ENCODE assay signal across 10 cellular contexts in the genomic region with DNA sequence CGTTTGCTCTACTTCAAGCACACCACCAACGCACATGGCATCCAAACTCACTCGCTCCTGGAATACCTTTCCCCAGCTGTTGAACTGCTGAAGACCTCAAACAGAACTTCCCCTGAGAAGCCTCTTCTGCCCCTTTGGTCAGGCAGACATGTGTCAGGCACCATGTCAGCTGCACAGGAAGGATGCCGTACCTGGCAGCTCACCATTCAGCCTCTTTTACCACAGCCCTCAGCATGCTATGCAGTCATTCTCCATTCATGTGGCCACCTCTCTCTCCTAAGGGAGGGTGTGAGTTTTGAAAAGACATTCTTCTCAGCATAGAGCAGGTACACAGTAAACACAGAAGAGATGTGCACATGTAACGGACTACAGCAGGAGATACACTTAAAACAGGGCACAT. TPM values are rescaled to one million over a fixed set of nuclear protein-coding genes. Genes with fewer than 3 reads are reported as not detected.
DNase-seq lines count a peak whose midpoint lies in the region; ATAC-seq and TF ChIP-seq lines count a peak whose summit lies in the region.
"Had no signal": no experiment of that assay in that cellular context is flagged by ENCODE, and none has a peak within 500 bp of the region (broad histone marks: within the 10 kb centered on the region; RNA-seq: fewer than 3 reads in every experiment).

No MANE protein-coding gene starts in this region.

- peaks cover 0 to 6% (median 5%) of the 10 kb centered on the region in 3 donors for H3K36me3 Mint-ChIP-seq in naive thymus-derived CD8-positive, alpha-beta T cell

- H3K27me3 ChIP-seq in foreskin keratinocyte, result no peaks in the 10 kb centered on the region
- H3K27me3 ChIP-seq: SJSA1 had no signal

- peak overlapping the region; percentile 3 to 79 (median 60) for H3K27ac Mint-ChIP-seq in naive thymus-derived CD8-positive, alpha-beta T cell
- H3K27ac Mint-ChIP-seq: dendritic cell treated with granulocyte-macrophage colony-stimulating factor and Interleukin-4, amounts not matched to agents 40 ng/mL and 50 ng/mL, for 4 days had no signal

- H3K4me1 ChIP-seq in foreskin keratinocyte, result no peaks in the 10 kb centered on the region
- H3K4me1 ChIP-seq: SJSA1 had no signal

- peak; percentile 41 for DNase-seq in activated CD4-positive, alpha-beta T cell treated with anti-CD3 and anti-CD28 coated beads for 48 hours
- DNase-seq in naive thymus-derived CD8-positive, alpha-beta T cell, result peak in 9 of 10 donors; percentile 24 to 82 (median 67)
- DNase-seq in foreskin keratinocyte, result no peak
- DNase-seq: glutamatergic neuron, mammary epithelial cell had no signal

- TF ChIP-seq CTCF in foreskin keratinocyte (conservative IDR thresholded peaks at IDR 0.05), result no peak

- H3K27me3 Mint-ChIP-seq in naive thymus-derived CD8-positive, alpha-beta T cell, result no peaks in the 10 kb centered on the region
- H3K27me3 Mint-ChIP-seq: dendritic cell treated with granulocyte-macrophage colony-stimulating factor and Interleukin-4, amounts not matched to agents 40 ng/mL and 50 ng/mL, for 4 days had no signal

- peaks cover 7 to 34% (median 23%) of the 10 kb centered on the region in 4 donors for H3K4me1 Mint-ChIP-seq in naive thymus-derived CD8-positive, alpha-beta T cell

- H3K27ac ChIP-seq in foreskin keratinocyte, result no peak overlapping the region
- H3K27ac ChIP-seq: SJSA1 had no signal

- H3K9me3 Mint-ChIP-seq in naive thymus-derived CD8-positive, alpha-beta T cell, result no peaks in the 10 kb centered on the region
- H3K9me3 Mint-ChIP-seq: dendritic cell treated with granulocyte-macrophage colony-stimulating factor and Interleukin-4, amounts not matched to agents 40 ng/mL and 50 ng/mL, for 4 days had no signal

- ATAC-seq in GM21447 (IDR thresholded peaks at IDR 0.05; ENCODE audit: unreplicated experiment) (peak; percentile 49), GM21723 (IDR thresholded peaks at IDR 0.05; ENCODE audit: unreplicated experiment) (no peak), foreskin keratinocyte (no peak)
- ATAC-seq in naive thymus-derived CD8-positive, alpha-beta T cell, result peak; percentile 99

- H3K4me3 Mint-ChIP-seq in naive thymus-derived CD8-positive, alpha-beta T cell, result peak overlapping the region in 8 of 10 donors; percentile 0 to 54 (median 11)
- H3K4me3 Mint-ChIP-seq: dendritic cell treated with granulocyte-macrophage colony-stimulating factor and Interleukin-4, amounts not matched to agents 40 ng/mL and 50 ng/mL, for 4 days had no signal

- POLR2A ChIA-PET in naive thymus-derived CD8-positive, alpha-beta T cell (lab: Charles Lee), result no interaction called here

RNA-seq across cellular contexts. Expression of a gene that starts 14.2 kb away (rescaled TPM):
- total RNA-seq in naive thymus-derived CD8-positive, alpha-beta T cell, result not detected
- polyA plus RNA-seq in naive thymus-derived CD8-positive, alpha-beta T cell, result not detected
- total RNA-seq in foreskin keratinocyte, result not detected in 2 replicates
- polyA plus RNA-seq in foreskin keratinocyte, result not detected in 2 replicates
- total RNA-seq: IMR-90, mammary epithelial cell, SJSA1 had no signal
- polyA plus RNA-seq: IMR-90, mammary epithelial cell had no signal

RNA-seq across cellular contexts. Expression of a gene that starts 30.0 kb away (rescaled TPM):
- total RNA-seq in naive thymus-derived CD8-positive, alpha-beta T cell, result under 1 TPM in 1 of 2 experiments, not detected in 1; 0.31 TPM
- polyA plus RNA-seq in naive thymus-derived CD8-positive, alpha-beta T cell, result not detected
- total RNA-seq in foreskin keratinocyte, result not detected in 2 replicates
- polyA plus RNA-seq in foreskin keratinocyte, result not detected in 2 replicates
- total RNA-seq: IMR-90, mammary epithelial cell, SJSA1 had no signal
- polyA plus RNA-seq: IMR-90, mammary epithelial cell had no signal

RNA-seq across cellular contexts. Expression of a gene that starts 49.4 kb away (rescaled TPM):
- total RNA-seq in naive thymus-derived CD8-positive, alpha-beta T cell, result 10 to 100 TPM; 15.1 to 16.9 TPM
- 10 to 100 TPM in 2 of 3 donors, 1 to 10 TPM in 1; 8.5 to 13.5 (median 11.5) TPM for polyA plus RNA-seq in naive thymus-derived CD8-positive, alpha-beta T cell
- 12.6 and 13.0 TPM in 2 replicates for total RNA-seq in foreskin keratinocyte
- polyA plus RNA-seq in foreskin keratinocyte, result 2.5 and 2.6 TPM in 2 replicates

RNA-seq across cellular contexts. Expression of a gene that starts 59.2 kb away (rescaled TPM):
- 10 to 100 TPM in 1 of 2 experiments, 1 to 10 TPM in 1; 10.0 to 10.2 TPM for total RNA-seq in naive thymus-derived CD8-positive, alpha-beta T cell
- 1 to 10 TPM; 1.1 to 2.8 (median 1.7) TPM for polyA plus RNA-seq in naive thymus-derived CD8-positive, alpha-beta T cell
- 0.37 and 0.39 TPM in 2 replicates for total RNA-seq in foreskin keratinocyte
- 0.12 and 0.19 TPM in 2 replicates for polyA plus RNA-seq in foreskin keratinocyte
- total RNA-seq: IMR-90, mammary epithelial cell, SJSA1 had no signal
- polyA plus RNA-seq: IMR-90 had no signal

Comparison
In these comparisons a context has a peak if more than half of its experiments do, and no peak if none do; other contexts are left out.
1. ATAC-seq: peak in GM21447 (single experiment) and naive thymus-derived CD8-positive, alpha-beta T cell (2 of 2); none in GM21723 (single experiment) and foreskin keratinocyte (single experiment).
2. DNase-seq: peak in activated CD4-positive, alpha-beta T cell treated with anti-CD3 and anti-CD28 coated beads for 48 hours (single experiment) and naive thymus-derived CD8-positive, alpha-beta T cell (9 of 10); none in foreskin keratinocyte (0 of 2).